ENCODE assay signal across 9 cellular contexts in the genomic region with DNA sequence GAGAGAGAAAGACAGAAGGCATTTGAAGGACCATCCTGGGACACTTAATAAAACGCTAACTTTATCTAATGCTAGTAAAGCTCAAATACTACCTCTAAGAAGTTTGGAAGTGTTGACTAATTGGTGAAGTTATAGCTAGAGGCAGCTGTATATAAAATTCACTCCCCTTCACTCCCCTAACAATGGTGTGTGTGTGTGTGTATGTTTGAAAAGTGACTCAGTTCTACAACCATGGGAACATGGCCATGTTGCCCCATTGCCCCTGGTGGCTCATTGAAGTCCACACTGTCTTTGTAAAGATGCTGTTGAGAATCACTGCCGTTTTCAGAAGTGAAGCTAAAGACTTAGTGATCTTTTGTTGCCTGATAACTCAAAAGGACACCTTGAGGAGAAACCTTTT.
"Had no signal": no experiment of that assay in that cellular context is flagged by ENCODE, and none has a peak within 500 bp of the region (broad histone marks: within the 10 kb centered on the region; RNA-seq: fewer than 3 reads in every experiment).

No MANE protein-coding gene starts in this region.

- DNase-seq: GM23248, GOT3, H7, HFFc6, IMR-90, KG1 had no signal

- ATAC-seq: HCT116, K562 had no signal

- H3K36me3 ChIP-seq: HAP-1 had no signal

- H3K27ac ChIP-seq: GM23248 had no signal

- H3K9me3 ChIP-seq: HAP-1 had no signal

- H3K9ac ChIP-seq: GM23248 had no signal

- H3K4me1 ChIP-seq: HAP-1 had no signal

- H3K4me3 ChIP-seq: GM23248, HAP-1, K562 had no signal

- H2AFZ ChIP-seq: GM23248 had no signal
